27 cellular contexts compared by ENCODE assay signal in genomic region chr11:32302826-32303225, GRCh38.
"Had no signal": no experiment of that assay in that cellular context is flagged by ENCODE, and none has a peak within 500 bp of the region (broad histone marks: within the 10 kb centered on the region; RNA-seq: fewer than 3 reads in every experiment).

No MANE protein-coding gene starts in this region.

- H3K36me3 ChIP-seq: ascending aorta, breast epithelium, esophagus squamous epithelium, heart left ventricle had no signal

- H3K27me3 ChIP-seq: ascending aorta, breast epithelium, esophagus squamous epithelium had no signal

- H3K27me3 Mint-ChIP-seq: activated CD4-positive, alpha-beta memory T cell treated with anti-CD3 and anti-CD28 coated beads for 36 hours; activated CD4-positive, alpha-beta T cell treated with anti-CD3 and anti-CD28 coated beads for 36 hours; activated CD4-positive, alpha-beta T cell treated with anti-CD3 and anti-CD28 coated beads, Interleukin-2, amount 10 ng/mL, durations not matched to agents 24 days and 14 days; activated naive CD4-positive, alpha-beta T cell treated with anti-CD3 and anti-CD28 coated beads, Interleukin-2, amount 10 ng/mL, durations not matched to agents 7 days and 5 days; activated naive CD8-positive, alpha-beta T cell treated with anti-CD3 and anti-CD28 coated beads, Interleukin-2, amount 10 ng/mL, durations not matched to agents 7 days and 5 days; activated T-cell treated with anti-CD3 and anti-CD28 coated beads, Interleukin-2, amount 50 U/mL, for 24 hours; brain had no signal

- H3K36me3 Mint-ChIP-seq: activated CD4-positive, alpha-beta memory T cell treated with anti-CD3 and anti-CD28 coated beads for 36 hours; activated CD8-positive, alpha-beta memory T cell treated with anti-CD3 and anti-CD28 coated beads, Interleukin-2, amount 10 ng/mL, durations not matched to agents 7 days and 5 days; activated naive CD4-positive, alpha-beta T cell treated with anti-CD3 and anti-CD28 coated beads, Interleukin-2, amount 10 ng/mL, durations not matched to agents 7 days and 5 days; activated naive CD4-positive, alpha-beta T cell treated with anti-CD3 and anti-CD28 coated beads, Interleukin-2, amount 50 U/mL, for 72 hours; activated naive CD8-positive, alpha-beta T cell treated with anti-CD3 and anti-CD28 coated beads, Interleukin-2, amount 10 ng/mL, durations not matched to agents 7 days and 5 days; brain had no signal

- H3K4me1 Mint-ChIP-seq: activated CD4-positive, alpha-beta T cell treated with anti-CD3 and anti-CD28 coated beads for 36 hours; activated CD4-positive, alpha-beta T cell treated with anti-CD3 and anti-CD28 coated beads, Interleukin-2, amount 10 ng/mL, durations not matched to agents 24 days and 14 days; activated CD8-positive, alpha-beta memory T cell treated with anti-CD3 and anti-CD28 coated beads, Interleukin-2, amount 10 ng/mL, durations not matched to agents 7 days and 5 days; activated naive CD4-positive, alpha-beta T cell treated with anti-CD3 and anti-CD28 coated beads, Interleukin-2, amount 10 ng/mL, durations not matched to agents 7 days and 5 days; activated naive CD8-positive, alpha-beta T cell treated with anti-CD3 and anti-CD28 coated beads, Interleukin-2, amount 10 ng/mL, durations not matched to agents 7 days and 5 days had no signal

- H3K4me3 ChIP-seq: ascending aorta, breast epithelium, esophagus squamous epithelium, heart left ventricle had no signal

- H3K4me1 ChIP-seq: ascending aorta, breast epithelium, esophagus squamous epithelium, heart left ventricle had no signal

- H3K4me3 Mint-ChIP-seq: activated CD4-positive, alpha-beta memory T cell treated with anti-CD3 and anti-CD28 coated beads for 36 hours; activated CD4-positive, alpha-beta T cell treated with anti-CD3 and anti-CD28 coated beads for 36 hours; activated CD4-positive, alpha-beta T cell treated with anti-CD3 and anti-CD28 coated beads, Interleukin-2, amount 10 ng/mL, durations not matched to agents 24 days and 14 days; activated CD8-positive, alpha-beta memory T cell treated with anti-CD3 and anti-CD28 coated beads, Interleukin-2, amount 10 ng/mL, durations not matched to agents 7 days and 5 days; activated CD8-positive, alpha-beta T cell treated with anti-CD3 and anti-CD28 coated beads, Interleukin-2, amount 10 ng/mL, durations not matched to agents 7 days and 5 days; activated naive CD4-positive, alpha-beta T cell treated with anti-CD3 and anti-CD28 coated beads, Interleukin-2, amount 10 ng/mL, durations not matched to agents 7 days and 5 days; activated naive CD8-positive, alpha-beta T cell treated with anti-CD3 and anti-CD28 coated beads, Interleukin-2, amount 10 ng/mL, durations not matched to agents 7 days and 5 days; activated T-cell treated with anti-CD3 and anti-CD28 coated beads, Interleukin-2, amount 50 U/mL, for 24 hours; activated T-cell treated with anti-CD3 and anti-CD28 coated beads, Interleukin-2, amount 50 U/mL, for 72 hours; brain; effector memory CD8-positive, alpha-beta T cell had no signal

- ATAC-seq: activated CD4-positive, alpha-beta T cell treated with anti-CD3 and anti-CD28 coated beads for 36 hours; activated CD8-positive, alpha-beta memory T cell treated with anti-CD3 and anti-CD28 coated beads, Interleukin-2, amount 10 ng/mL, durations not matched to agents 7 days and 5 days; activated CD8-positive, alpha-beta T cell treated with anti-CD3 and anti-CD28 coated beads, Interleukin-2, amount 10 ng/mL, durations not matched to agents 7 days and 5 days; activated naive CD4-positive, alpha-beta T cell treated with anti-CD3 and anti-CD28 coated beads, Interleukin-2, amount 50 U/mL, for 72 hours; activated T-cell treated with anti-CD3 and anti-CD28 coated beads, Interleukin-2, amount 50 U/mL, for 72 hours; effector memory CD8-positive, alpha-beta T cell; heart left ventricle had no signal

- H3K9me3 ChIP-seq: ascending aorta, breast epithelium, esophagus squamous epithelium, heart left ventricle had no signal

- H3K27ac ChIP-seq: ascending aorta, breast epithelium, epithelial cell of prostate, esophagus squamous epithelium, heart left ventricle had no signal

- H3K27ac Mint-ChIP-seq: activated CD4-positive, alpha-beta memory T cell treated with anti-CD3 and anti-CD28 coated beads for 36 hours; activated CD4-positive, alpha-beta T cell treated with anti-CD3 and anti-CD28 coated beads for 36 hours; activated CD4-positive, alpha-beta T cell treated with anti-CD3 and anti-CD28 coated beads, Interleukin-2, amount 10 ng/mL, durations not matched to agents 24 days and 14 days; activated CD8-positive, alpha-beta memory T cell treated with anti-CD3 and anti-CD28 coated beads, Interleukin-2, amount 10 ng/mL, durations not matched to agents 7 days and 5 days; activated CD8-positive, alpha-beta T cell treated with anti-CD3 and anti-CD28 coated beads, Interleukin-2, amount 10 ng/mL, durations not matched to agents 7 days and 5 days; activated naive CD4-positive, alpha-beta T cell treated with anti-CD3 and anti-CD28 coated beads, Interleukin-2, amount 10 ng/mL, durations not matched to agents 7 days and 5 days; activated naive CD4-positive, alpha-beta T cell treated with anti-CD3 and anti-CD28 coated beads, Interleukin-2, amount 50 U/mL, for 72 hours; activated naive CD8-positive, alpha-beta T cell treated with anti-CD3 and anti-CD28 coated beads, Interleukin-2, amount 10 ng/mL, durations not matched to agents 7 days and 5 days; activated T-cell treated with anti-CD3 and anti-CD28 coated beads, Interleukin-2, amount 50 U/mL, for 24 hours; activated T-cell treated with anti-CD3 and anti-CD28 coated beads, Interleukin-2, amount 50 U/mL, for 72 hours; brain; effector memory CD8-positive, alpha-beta T cell had no signal

- H3K9me3 Mint-ChIP-seq: activated CD4-positive, alpha-beta memory T cell treated with anti-CD3 and anti-CD28 coated beads for 36 hours; activated CD4-positive, alpha-beta T cell treated with anti-CD3 and anti-CD28 coated beads, Interleukin-2, amount 10 ng/mL, durations not matched to agents 24 days and 14 days; activated naive CD4-positive, alpha-beta T cell treated with anti-CD3 and anti-CD28 coated beads, Interleukin-2, amount 10 ng/mL, durations not matched to agents 7 days and 5 days; activated naive CD4-positive, alpha-beta T cell treated with anti-CD3 and anti-CD28 coated beads, Interleukin-2, amount 50 U/mL, for 72 hours; activated naive CD8-positive, alpha-beta T cell treated with anti-CD3 and anti-CD28 coated beads, Interleukin-2, amount 10 ng/mL, durations not matched to agents 7 days and 5 days; activated T-cell treated with anti-CD3 and anti-CD28 coated beads, Interleukin-2, amount 50 U/mL, for 24 hours; activated T-cell treated with anti-CD3 and anti-CD28 coated beads, Interleukin-2, amount 50 U/mL, for 72 hours; effector memory CD8-positive, alpha-beta T cell had no signal

- DNase-seq: activated CD4-positive, alpha-beta memory T cell treated with anti-CD3 and anti-CD28 coated beads for 36 hours; activated CD4-positive, alpha-beta T cell treated with anti-CD3 and anti-CD28 coated beads for 36 hours; activated CD4-positive, alpha-beta T cell treated with anti-CD3 and anti-CD28 coated beads, Interleukin-2, amount 10 ng/mL, durations not matched to agents 24 days and 14 days; activated CD4-positive, CD25-positive, alpha-beta regulatory T cell; activated CD4-positive, CD25-positive, alpha-beta regulatory T cell treated with anti-CD3 and anti-CD28 coated beads, Interleukin-2, amount 50 U/mL, for 72 hours; activated CD8-positive, alpha-beta memory T cell treated with anti-CD3 and anti-CD28 coated beads, Interleukin-2, amount 10 ng/mL, durations not matched to agents 7 days and 5 days; activated CD8-positive, alpha-beta memory T cell treated with anti-CD3 and anti-CD28 coated beads, Interleukin-2, amount 50 U/mL, for 48 hours; activated CD8-positive, alpha-beta T cell treated with anti-CD3 and anti-CD28 coated beads, Interleukin-2, amount 10 ng/mL, durations not matched to agents 7 days and 5 days; activated gamma-delta T cell; activated naive CD4-positive, alpha-beta T cell; activated naive CD4-positive, alpha-beta T cell treated with anti-CD3 and anti-CD28 coated beads, Interleukin-2, amount 10 ng/mL, durations not matched to agents 7 days and 5 days; activated naive CD8-positive, alpha-beta T cell treated with anti-CD3 and anti-CD28 coated beads, Interleukin-2, amount 10 ng/mL, durations not matched to agents 7 days and 5 days; activated T-cell treated with anti-CD3 and anti-CD28 coated beads for 4 hours; activated T-cell treated with anti-CD3 and anti-CD28 coated beads, Interleukin-2, amount 50 U/mL, for 24 hours; activated T-cell treated with anti-CD3 and anti-CD28 coated beads, Interleukin-2, amount 50 U/mL, for 72 hours; cortex of kidney; dermis blood vessel endothelial cell; effector CD4-positive, alpha-beta T cell; effector memory CD8-positive, alpha-beta T cell; esophagus squamous epithelium; heart left ventricle; T-helper 2 cell had no signal
